ENCODE assay signal across 38 cellular contexts in genomic region chr5:81808106-81808505, GRCh38.
"Had no signal": no experiment of that assay in that cellular context is flagged by ENCODE, and none has a peak within 500 bp of the region (broad histone marks: within the 10 kb centered on the region; RNA-seq: fewer than 3 reads in every experiment).

No MANE protein-coding gene starts in this region.

- H3K36me3 ChIP-seq: adrenal gland, ascending aorta, brain microvascular endothelial cell, breast epithelium, cardiac muscle cell had no signal

- H3K36me3 Mint-ChIP-seq: activated naive CD4-positive, alpha-beta T cell treated with anti-CD3 and anti-CD28 coated beads, Interleukin-2, amount 10 ng/mL, durations not matched to agents 7 days and 5 days; activated naive CD8-positive, alpha-beta T cell had no signal

- H3K27ac Mint-ChIP-seq: activated naive CD4-positive, alpha-beta T cell treated with anti-CD3 and anti-CD28 coated beads for 36 hours; activated naive CD4-positive, alpha-beta T cell treated with anti-CD3 and anti-CD28 coated beads, Interleukin-2, amount 10 ng/mL, durations not matched to agents 7 days and 5 days; activated naive CD4-positive, alpha-beta T cell treated with anti-CD3 and anti-CD28 coated beads, Interleukin-2, amount 50 U/mL, for 24 hours; activated naive CD4-positive, alpha-beta T cell treated with anti-CD3 and anti-CD28 coated beads, Interleukin-2, amount 50 U/mL, for 72 hours; activated naive CD8-positive, alpha-beta T cell; activated naive CD8-positive, alpha-beta T cell treated with anti-CD3 and anti-CD28 coated beads for 36 hours; activated naive CD8-positive, alpha-beta T cell treated with anti-CD3 and anti-CD28 coated beads, Interleukin-2, amount 10 ng/mL, durations not matched to agents 7 days and 5 days; activated naive CD8-positive, alpha-beta T cell treated with anti-CD3 and anti-CD28 coated beads, Interleukin-2, amount 50 U/mL, for 24 hours; activated T-cell treated with anti-CD3 and anti-CD28 coated beads, Interleukin-2, amount 50 U/mL, for 24 hours; activated T-cell treated with anti-CD3 and anti-CD28 coated beads, Interleukin-2, amount 50 U/mL, for 72 hours; activated T-helper 1 cell treated with anti-CD3 and anti-CD28 coated beads, Interleukin-12 subunit alpha, Interleukin-12 subunit beta, Interleukin-2, Interleukin-4 antibody, amounts not matched to agents 30 ng/mL and 10 ng/mL and 1 ng/mL, durations not matched to agents 14 hours and 24 hours and 36 hours; activated T-helper 17 cell treated with anti-CD3 and anti-CD28 coated beads, Interleukin-2, amount 50 U/mL, for 72 hours; activated T-helper 2 cell treated with anti-CD3 and anti-CD28 coated beads, Interferon-gamma antibody, Interleukin-2, Interleukin-4, amounts not matched to agents 10 μg/mL and 5 μg/mL and 100 μg/mL, durations not matched to agents 14 hours and 24 hours and 36 hours; brain had no signal

- H3K4me1 ChIP-seq: adrenal gland, ascending aorta, body of pancreas, breast epithelium had no signal

- H3K4me1 Mint-ChIP-seq: brain had no signal

- H3K27me3 Mint-ChIP-seq: activated naive CD4-positive, alpha-beta T cell treated with anti-CD3 and anti-CD28 coated beads, Interleukin-2, amount 10 ng/mL, durations not matched to agents 7 days and 5 days; activated naive CD8-positive, alpha-beta T cell; activated naive CD8-positive, alpha-beta T cell treated with anti-CD3 and anti-CD28 coated beads for 36 hours; activated naive CD8-positive, alpha-beta T cell treated with anti-CD3 and anti-CD28 coated beads, Interleukin-2, amount 10 ng/mL, durations not matched to agents 7 days and 5 days; activated naive CD8-positive, alpha-beta T cell treated with anti-CD3 and anti-CD28 coated beads, Interleukin-2, amount 50 U/mL, for 24 hours; activated T-cell treated with anti-CD3 and anti-CD28 coated beads, Interleukin-2, amount 50 U/mL, for 24 hours; activated T-helper 17 cell treated with anti-CD3 and anti-CD28 coated beads, Interleukin-2, amount 50 U/mL, for 72 hours had no signal

- H3K4me3 Mint-ChIP-seq: activated naive CD4-positive, alpha-beta T cell treated with anti-CD3 and anti-CD28 coated beads for 36 hours; activated naive CD4-positive, alpha-beta T cell treated with anti-CD3 and anti-CD28 coated beads, Interleukin-2, amount 10 ng/mL, durations not matched to agents 7 days and 5 days; activated naive CD4-positive, alpha-beta T cell treated with anti-CD3 and anti-CD28 coated beads, Interleukin-2, amount 50 U/mL, for 24 hours; activated naive CD8-positive, alpha-beta T cell; activated naive CD8-positive, alpha-beta T cell treated with anti-CD3 and anti-CD28 coated beads for 36 hours; activated naive CD8-positive, alpha-beta T cell treated with anti-CD3 and anti-CD28 coated beads, Interleukin-2, amount 10 ng/mL, durations not matched to agents 7 days and 5 days; activated naive CD8-positive, alpha-beta T cell treated with anti-CD3 and anti-CD28 coated beads, Interleukin-2, amount 50 U/mL, for 24 hours; activated T-cell treated with anti-CD3 and anti-CD28 coated beads, Interleukin-2, amount 50 U/mL, for 24 hours; activated T-cell treated with anti-CD3 and anti-CD28 coated beads, Interleukin-2, amount 50 U/mL, for 4 hours; activated T-cell treated with anti-CD3 and anti-CD28 coated beads, Interleukin-2, amount 50 U/mL, for 72 hours; activated T-helper 1 cell treated with anti-CD3 and anti-CD28 coated beads, Interleukin-12 subunit alpha, Interleukin-12 subunit beta, Interleukin-2, Interleukin-4 antibody, amounts not matched to agents 30 ng/mL and 10 ng/mL and 1 ng/mL, durations not matched to agents 14 hours and 24 hours and 36 hours; activated T-helper 17 cell treated with anti-CD3 and anti-CD28 coated beads, Interleukin-2, amount 50 U/mL, for 72 hours; brain; central memory CD8-positive, alpha-beta T cell had no signal

- ATAC-seq: activated naive CD4-positive, alpha-beta T cell treated with anti-CD3 and anti-CD28 coated beads, Interleukin-2, amount 50 U/mL, for 72 hours; activated naive CD8-positive, alpha-beta T cell treated with anti-CD3 and anti-CD28 coated beads, Interleukin-2, amount 50 U/mL, for 24 hours; activated T-cell treated with anti-CD3 and anti-CD28 coated beads, Interleukin-2, amount 50 U/mL, for 4 hours; activated T-cell treated with anti-CD3 and anti-CD28 coated beads, Interleukin-2, amount 50 U/mL, for 72 hours; activated T-helper 17 cell treated with anti-CD3 and anti-CD28 coated beads, Interleukin-2, amount 50 U/mL, for 72 hours; body of pancreas had no signal

- H3K4me3 ChIP-seq: adrenal gland, ascending aorta, body of pancreas, breast epithelium, cardiac muscle cell had no signal

- H3K27me3 ChIP-seq: adrenal gland, ascending aorta, body of pancreas, brain microvascular endothelial cell, breast epithelium, cardiac muscle cell had no signal

- H3K9me3 ChIP-seq: adrenal gland had no signal

- DNase-seq: activated effector memory CD4-positive, alpha-beta T cell treated with anti-CD3 and anti-CD28 coated beads, Interleukin-2, amount 50 U/mL, for 16 hours; activated effector memory CD4-positive, alpha-beta T cell treated with Interleukin-2 at 50 U/mL for 16 hours; activated gamma-delta T cell; activated gamma-delta T cell treated with Interleukin-2 at 50 U/mL for 16 hours; activated naive CD4-positive, alpha-beta T cell; activated naive CD4-positive, alpha-beta T cell treated with anti-CD3 and anti-CD28 coated beads for 36 hours; activated naive CD4-positive, alpha-beta T cell treated with anti-CD3 and anti-CD28 coated beads, Interleukin-2, amount 10 ng/mL, durations not matched to agents 7 days and 5 days; activated naive CD4-positive, alpha-beta T cell treated with anti-CD3 and anti-CD28 coated beads, Interleukin-2, amount 50 U/mL, for 16 hours; activated naive CD4-positive, alpha-beta T cell treated with Interleukin-2 at 50 U/mL for 16 hours; activated naive CD8-positive, alpha-beta T cell treated with anti-CD3 and anti-CD28 coated beads for 36 hours; activated naive CD8-positive, alpha-beta T cell treated with anti-CD3 and anti-CD28 coated beads, Interleukin-2, amount 10 ng/mL, durations not matched to agents 7 days and 5 days; activated naive CD8-positive, alpha-beta T cell treated with anti-CD3 and anti-CD28 coated beads, Interleukin-2, amount 50 U/mL, for 24 hours; activated T-cell treated with anti-CD3 and anti-CD28 coated beads, Interleukin-2, amount 50 U/mL, for 1 hour; activated T-cell treated with anti-CD3 and anti-CD28 coated beads, Interleukin-2, amount 50 U/mL, for 24 hours; activated T-cell treated with anti-CD3 and anti-CD28 coated beads, Interleukin-2, amount 50 U/mL, for 4 hours; activated T-cell treated with anti-CD3 and anti-CD28 coated beads, Interleukin-2, amount 50 U/mL, for 48 hours; activated T-cell treated with anti-CD3 and anti-CD28 coated beads, Interleukin-2, amount 50 U/mL, for 72 hours; adrenal gland; amniotic stem cell; amygdala; anterior cingulate cortex; aorta; body of pancreas; brain microvascular endothelial cell; caudate nucleus; central memory CD4-positive, alpha-beta T cell; cerebellar nuclear complex had no signal

- H3K27ac ChIP-seq: adrenal gland, ascending aorta, body of pancreas, brain microvascular endothelial cell, breast epithelium, cardiac muscle cell had no signal
